ENCODE assay signal across 15 cellular contexts in the genomic region with DNA sequence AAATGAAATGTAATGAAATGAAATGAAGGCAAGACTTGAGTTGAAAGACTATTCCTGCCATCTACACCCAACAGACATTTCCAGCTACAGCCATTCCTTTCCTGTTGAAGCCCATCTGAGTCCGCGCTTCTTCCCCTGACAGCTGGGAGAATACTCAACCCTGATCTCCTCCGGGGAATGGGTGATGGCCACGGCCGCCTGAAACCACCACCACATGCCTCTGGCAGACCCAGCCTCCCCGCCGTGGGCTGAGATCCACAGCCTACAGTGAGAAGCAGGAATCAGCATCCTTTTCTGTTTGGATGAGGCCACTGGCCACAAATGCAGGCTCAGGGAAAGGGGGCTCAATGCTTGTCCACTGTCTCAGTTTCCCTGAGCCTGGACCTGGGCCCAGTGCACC.
DNase-seq lines count a peak whose midpoint lies in the region; ATAC-seq and TF ChIP-seq lines count a peak whose summit lies in the region.
"Had no signal": no experiment of that assay in that cellular context is flagged by ENCODE, and none has a peak within 500 bp of the region (broad histone marks: within the 10 kb centered on the region; RNA-seq: fewer than 3 reads in every experiment).

No MANE protein-coding gene starts in this region.

- peaks cover 26% of the 10 kb centered on the region for H3K4me1 Mint-ChIP-seq in osteocyte (ENCODE audit: unreplicated experiment)

- H3K4me1 ChIP-seq in cardiac muscle cell (ENCODE audit: low read depth) (no peaks in the 10 kb centered on the region), esophagus muscularis mucosa (peaks cover 37 to 74% (median 57%) of the 10 kb centered on the region in 4 donors), vagina (peaks cover 24% of the 10 kb centered on the region)

- TF ChIP-seq EP300 in esophagus muscularis mucosa (IDR thresholded peaks at IDR 0.05) = no peak

- DNase-seq in cardiac muscle cell (ENCODE audit: low read depth in 1 of 2, low spot score in 1 of 2) = no peak
- no peak for DNase-seq in left ventricle myocardium superior
- no peak for DNase-seq in esophagus muscularis mucosa (ENCODE audit: extremely low spot score)
- DNase-seq in osteocyte (ENCODE audit: extremely low spot score, unreplicated experiment) = no peak
- no peak for DNase-seq in NCI-H1417 treated with DMSO at 0.1 percent for 48 hours (lab: John Stamatoyannopoulos, UW)
- no peak for DNase-seq in AML-193 (lab: John Stamatoyannopoulos, UW)
- DNase-seq in A172 (ENCODE audit: low spot score) = no peak
- no peak for DNase-seq in vagina (ENCODE audit: extremely low spot score in 2 of 2)
- DNase-seq: CD4-positive, alpha-beta memory T cell; GF-D8; HCEC 1CT; MM.1S; NCI-H2029; NCI-H510A; NCI-H82 had no signal

- no peak overlapping the region for H3K4me3 ChIP-seq in cardiac muscle cell
- H3K4me3 ChIP-seq in esophagus muscularis mucosa = no peak overlapping the region
- no peak overlapping the region for H3K4me3 ChIP-seq in vagina

- H3K27ac ChIP-seq in cardiac muscle cell = peak overlapping the region; percentile 58
- peak overlapping the region; percentile 24 to 71 (median 53) for H3K27ac ChIP-seq in esophagus muscularis mucosa (replicated peaks in 1 of 4)
- no peak overlapping the region for H3K27ac ChIP-seq in vagina

- TF ChIP-seq CTCF in cardiac muscle cell (IDR thresholded peaks at IDR 0.05; ENCODE audit: low read depth, low read length) (no peak), esophagus muscularis mucosa (IDR thresholded peaks at IDR 0.05) (no peak), osteocyte (IDR thresholded peaks at IDR 0.05) (no peak), vagina (IDR thresholded peaks at IDR 0.05) (no peak)

- peaks cover 7% of the 10 kb centered on the region for H3K36me3 Mint-ChIP-seq in osteocyte (ENCODE audit: unreplicated experiment)

- WGBS in esophagus muscularis mucosa = 69% methylated on average over 7 of the region's 7 CpGs

- no peak overlapping the region for H3K4me3 Mint-ChIP-seq in osteocyte (ENCODE audit: unreplicated experiment)
- H3K4me3 Mint-ChIP-seq: CD4-positive, alpha-beta memory T cell had no signal

- H3K36me3 ChIP-seq in cardiac muscle cell = no peaks in the 10 kb centered on the region
- peaks cover 14 to 62% (median 20%) of the 10 kb centered on the region in 4 donors for H3K36me3 ChIP-seq in esophagus muscularis mucosa
- peaks cover 0 to 9% of the 10 kb centered on the region in 2 donors for H3K36me3 ChIP-seq in vagina

- H3K27me3 Mint-ChIP-seq in osteocyte (ENCODE audit: unreplicated experiment) = no peaks in the 10 kb centered on the region
- H3K27me3 Mint-ChIP-seq: CD4-positive, alpha-beta memory T cell had no signal

- H3K9me3 ChIP-seq in cardiac muscle cell (ENCODE audit: low read depth) (no peaks in the 10 kb centered on the region), esophagus muscularis mucosa (no peaks in the 10 kb centered on the region), vagina (no peaks in the 10 kb centered on the region)

- peak overlapping the region; percentile 11 for H3K27ac Mint-ChIP-seq in osteocyte (ENCODE audit: unreplicated experiment)

- no peaks in the 10 kb centered on the region for H3K9me3 Mint-ChIP-seq in osteocyte (ENCODE audit: unreplicated experiment)
- H3K9me3 Mint-ChIP-seq: CD4-positive, alpha-beta memory T cell had no signal

- ATAC-seq in left ventricle myocardium superior = no peak

- H3K27me3 ChIP-seq in cardiac muscle cell (no peaks in the 10 kb centered on the region), esophagus muscularis mucosa (no peaks in the 10 kb centered on the region), vagina (no peaks in the 10 kb centered on the region)

- intact Hi-C loops in left ventricle myocardium superior (cut with micrococcal nuclease) (no loop called here), esophagus muscularis mucosa (cut with DNase I) (no loop called here), vagina (cut with DNase I) (no loop called here)

- TF ChIP-seq POLR2A in esophagus muscularis mucosa (IDR thresholded peaks at IDR 0.05; ENCODE audit: low read depth) (no peak), vagina (IDR thresholded peaks at IDR 0.05) (no peak)
